ENCODE assay signal across 1 cellular context in genomic region chr3:57961177-57961827, GRCh38.
TF ChIP-seq lines count a peak whose summit lies in the region.

No MANE protein-coding gene starts in this region.

TF ChIP-seq in HepG2, 621 proteins besides CTCF, POLR2A, EP300 and RAD21 (continues in another document):
- TF ChIP-seq SOX13 (IDR thresholded peaks at IDR 0.05) = peak; percentile 93
- peak in 1 of 2 experiments; percentile 99; a peak in 2 of 4 replicates for TF ChIP-seq SOX13 (CRISPR knock-in tag; conservative IDR thresholded peaks at IDR 0.05 in 1 of 2, IDR thresholded peaks at IDR 0.05 in 1 of 2)
- peak; percentile 90 for TF ChIP-seq TBL1XR1 (IDR thresholded peaks at IDR 0.05; ENCODE audit: borderline replicate concordance, low read length, partially characterized antibody)
- peak; percentile 66; the same call in 1 of the 2 replicates for TF ChIP-seq ZFP1 (CRISPR knock-in tag; IDR thresholded peaks at IDR 0.05)
- 0 out of 3 replicates have a peak, but pooled peaks have one; percentile 36 for TF ChIP-seq MXI1 (IDR thresholded peaks at IDR 0.05; ENCODE audit: borderline replicate concordance, low read depth, low read length)
- peak; percentile 11; the same call in 1 of the 2 replicates for TF ChIP-seq ZNF569 (CRISPR knock-in tag; IDR thresholded peaks at IDR 0.05; ENCODE audit: borderline replicate concordance)
- TF ChIP-seq HNF1A (IDR thresholded peaks at IDR 0.05; ENCODE audit: low read depth) = no peak
- TF ChIP-seq HNF1A (CRISPR knock-in tag; IDR thresholded peaks at IDR 0.05; ENCODE audit: borderline replicate concordance) = peak; percentile 76; the same call in 1 of the 2 replicates
- no peak for TF ChIP-seq ZNF776 (CRISPR knock-in tag; IDR thresholded peaks at IDR 0.05)
- no peak for TF ChIP-seq RBAK (CRISPR knock-in tag; IDR thresholded peaks at IDR 0.05)
- peak; percentile 67 for TF ChIP-seq ZFP91 (CRISPR knock-in tag; IDR thresholded peaks at IDR 0.05; ENCODE audit: borderline replicate concordance)
- no peak for TF ChIP-seq BRD4 (CRISPR knock-in tag; IDR thresholded peaks at IDR 0.05)
- TF ChIP-seq ZNF18 (CRISPR knock-in tag; IDR thresholded peaks at IDR 0.05; ENCODE audit: insufficient replicate concordance) = no peak
- TF ChIP-seq ZNF607 (CRISPR knock-in tag; IDR thresholded peaks at IDR 0.05; ENCODE audit: borderline replicate concordance) = 0 out of 2 replicates have a peak, but pooled peaks have one; percentile 50
- TF ChIP-seq ADNP (CRISPR knock-in tag; IDR thresholded peaks at IDR 0.05) = peak; percentile 90; the same call in 1 of the 2 replicates
- no peak for TF ChIP-seq EZH2 (conservative IDR thresholded peaks at IDR 0.05; ENCODE audit: low read depth, low read length)
- no peak for TF ChIP-seq ZFYVE20 (CRISPR knock-in tag; IDR thresholded peaks at IDR 0.05; ENCODE audit: borderline replicate concordance, low read depth)
- no peak for TF ChIP-seq ATRX (CRISPR knock-in tag; IDR thresholded peaks at IDR 0.05; ENCODE audit: borderline replicate concordance)
- TF ChIP-seq ZSCAN20 (CRISPR knock-in tag; IDR thresholded peaks at IDR 0.05; ENCODE audit: borderline replicate concordance) = 0 out of 2 replicates have a peak, but pooled peaks have one; percentile 8
- no peak; the same call in 1 of the 2 replicates for TF ChIP-seq SMC3 (IDR thresholded peaks at IDR 0.05; ENCODE audit: low read length)
- no peak for TF ChIP-seq HHEX (CRISPR knock-in tag; IDR thresholded peaks at IDR 0.05)
- TF ChIP-seq ZBTB3 (CRISPR knock-in tag; IDR thresholded peaks at IDR 0.05; ENCODE audit: borderline replicate concordance, low read depth) = no peak
- TF ChIP-seq NFYB (CRISPR knock-in tag; IDR thresholded peaks at IDR 0.05) = peak; percentile 60
- TF ChIP-seq ZNF564 (CRISPR knock-in tag; IDR thresholded peaks at IDR 0.05) = no peak
- no peak for TF ChIP-seq ZNF550 (CRISPR knock-in tag; IDR thresholded peaks at IDR 0.05; ENCODE audit: borderline replicate concordance)
- peak; percentile 91 for TF ChIP-seq NFIC (IDR thresholded peaks at IDR 0.05; ENCODE audit: low read length)
- peak; percentile 67 for TF ChIP-seq MED8 (CRISPR knock-in tag; IDR thresholded peaks at IDR 0.05; ENCODE audit: insufficient replicate concordance)
- TF ChIP-seq ZNF362 (CRISPR knock-in tag; IDR thresholded peaks at IDR 0.05; ENCODE audit: borderline replicate concordance) = peak; percentile 61
- peak; percentile 73; the same call in 1 of the 2 replicates for TF ChIP-seq ZNF614 (CRISPR knock-in tag; IDR thresholded peaks at IDR 0.05; ENCODE audit: borderline replicate concordance)
- TF ChIP-seq JARID2 (CRISPR knock-in tag; IDR thresholded peaks at IDR 0.05; ENCODE audit: insufficient replicate concordance) = no peak
- no peak; the same call in 1 of the 2 replicates for TF ChIP-seq KDM3A (CRISPR knock-in tag; IDR thresholded peaks at IDR 0.05; ENCODE audit: low read depth)
- peak; percentile 98 for TF ChIP-seq SALL1 (CRISPR knock-in tag; IDR thresholded peaks at IDR 0.05)
- peak; percentile 6; the same call in 1 of the 2 replicates for TF ChIP-seq ARID2 (CRISPR knock-in tag; IDR thresholded peaks at IDR 0.05; ENCODE audit: borderline replicate concordance)
- peak; percentile 85; the same call in 1 of the 2 replicates for TF ChIP-seq HMG20A (CRISPR knock-in tag; IDR thresholded peaks at IDR 0.05; ENCODE audit: borderline replicate concordance)
- no peak for TF ChIP-seq ZNF792 (CRISPR knock-in tag; IDR thresholded peaks at IDR 0.05)
- TF ChIP-seq NFATC3 (CRISPR knock-in tag; IDR thresholded peaks at IDR 0.05) = 0 out of 2 replicates have a peak, but pooled peaks have one; percentile 39
- TF ChIP-seq MED1 (CRISPR knock-in tag; IDR thresholded peaks at IDR 0.05) = peak; percentile 94
- no peak for TF ChIP-seq NFE2L2 (IDR thresholded peaks at IDR 0.05; ENCODE audit: low read length)
- peak; percentile 93 for TF ChIP-seq FOXO1 (CRISPR knock-in tag; IDR thresholded peaks at IDR 0.05)
- TF ChIP-seq ZNF142 (CRISPR knock-in tag; IDR thresholded peaks at IDR 0.05) = no peak
